16 cellular contexts compared by ENCODE assay signal in genomic region chr13:44048326-44048725, GRCh38.
A peak's percentile ranks its signal among the peaks of the same experiment; 100 is the strongest.
DNase-seq lines count a peak whose midpoint lies in the region; ATAC-seq and TF ChIP-seq lines count a peak whose summit lies in the region.
"Had no signal": no experiment of that assay in that cellular context is flagged by ENCODE, and none has a peak within 500 bp of the region (broad histone marks: within the 10 kb centered on the region; RNA-seq: fewer than 3 reads in every experiment).

No MANE protein-coding gene starts in this region.

- H3K27me3 Mint-ChIP-seq in activated T-helper 17 cell treated with anti-CD3 and anti-CD28 coated beads, Interleukin-2, amount 50 U/mL, for 72 hours: peaks cover 48% of the 10 kb centered on the region

- no peak for TF ChIP-seq POLR2A in NB4 (IDR thresholded peaks at IDR 0.05; ENCODE audit: extremely low read depth, insufficient read length)

- in situ Hi-C loops in brain microvascular endothelial cell (cut with HindIII; ENCODE audit: low pct_ligation_motif_present, low sequenced_read_pairs): no loop called here

- ATAC-seq in GM19328 (IDR thresholded peaks at IDR 0.05; ENCODE audit: unreplicated experiment): no peak
- no peak for ATAC-seq in activated T-helper 17 cell treated with anti-CD3 and anti-CD28 coated beads, Interleukin-2, amount 50 U/mL, for 72 hours (replicated peaks)
- ATAC-seq: right cardiac atrium had no signal

- H3K27me3 ChIP-seq in brain microvascular endothelial cell (replicated peaks): no peaks in the 10 kb centered on the region

- H3K4me3 Mint-ChIP-seq in activated T-helper 17 cell treated with anti-CD3 and anti-CD28 coated beads, Interleukin-2, amount 50 U/mL, for 72 hours: no peak overlapping the region
- H3K4me3 Mint-ChIP-seq: activated CD4-positive, alpha-beta memory T cell treated with anti-CD3 and anti-CD28 coated beads for 36 hours; activated naive CD4-positive, alpha-beta T cell treated with anti-CD3 and anti-CD28 coated beads for 36 hours had no signal

- DNase-seq in NOMO-1 treated with DMSO at 0.1 percent for 48 hours (lab: John Stamatoyannopoulos, UW; ENCODE audit: unreplicated experiment): peak; percentile 40
- DNase-seq in NOMO-1 treated with dmso at 0.1 percent for 144 hours (lab: John Stamatoyannopoulos, UW; ENCODE audit: unreplicated experiment): no peak
- peak; percentile 27 for DNase-seq in NB4 (ENCODE audit: low read depth)
- DNase-seq in brain microvascular endothelial cell: no peak
- DNase-seq in retinal pigment epithelial cell (ENCODE audit: low read depth): no peak
- no peak for DNase-seq in COR-L47 (lab: John Stamatoyannopoulos, UW)
- DNase-seq: activated CD4-positive, alpha-beta memory T cell treated with anti-CD3 and anti-CD28 coated beads for 36 hours; activated naive CD4-positive, alpha-beta T cell treated with anti-CD3 and anti-CD28 coated beads for 36 hours; central memory CD4-positive, alpha-beta T cell; DMS79 treated with DMSO at 0.1 percent for 48 hours; NCI-H1048; NCI-H345; right cardiac atrium had no signal

- no peak overlapping the region for H3K4me3 ChIP-seq in NB4 (ENCODE audit: low read depth, low read length)
- no peak overlapping the region for H3K4me3 ChIP-seq in brain microvascular endothelial cell (ENCODE audit: low read depth, low read length)
- H3K4me3 ChIP-seq in retinal pigment epithelial cell (ENCODE audit: low read length): no peak overlapping the region
- H3K4me3 ChIP-seq: thoracic aorta had no signal

- TF ChIP-seq CTCF in NB4 (IDR thresholded peaks at IDR 0.05; ENCODE audit: low read depth, low read length) (no peak), brain microvascular endothelial cell (IDR thresholded peaks at IDR 0.05; ENCODE audit: low read depth, low read length, missing control alignments) (peak; percentile 16), retinal pigment epithelial cell (conservative IDR thresholded peaks at IDR 0.05; ENCODE audit: low read depth, low read length) (peak; percentile 26)

- H3K27ac Mint-ChIP-seq in activated T-helper 17 cell treated with anti-CD3 and anti-CD28 coated beads, Interleukin-2, amount 50 U/mL, for 72 hours: no peak overlapping the region
- H3K27ac Mint-ChIP-seq: activated CD4-positive, alpha-beta memory T cell treated with anti-CD3 and anti-CD28 coated beads for 36 hours; activated naive CD4-positive, alpha-beta T cell treated with anti-CD3 and anti-CD28 coated beads for 36 hours had no signal

- no peaks in the 10 kb centered on the region for H3K36me3 Mint-ChIP-seq in activated T-helper 17 cell treated with anti-CD3 and anti-CD28 coated beads, Interleukin-2, amount 50 U/mL, for 72 hours (ENCODE audit: low read depth)
- H3K36me3 Mint-ChIP-seq: activated CD4-positive, alpha-beta memory T cell treated with anti-CD3 and anti-CD28 coated beads for 36 hours had no signal

- no peaks in the 10 kb centered on the region for H3K9me3 Mint-ChIP-seq in activated T-helper 17 cell treated with anti-CD3 and anti-CD28 coated beads, Interleukin-2, amount 50 U/mL, for 72 hours
- H3K9me3 Mint-ChIP-seq: activated CD4-positive, alpha-beta memory T cell treated with anti-CD3 and anti-CD28 coated beads for 36 hours; activated naive CD4-positive, alpha-beta T cell treated with anti-CD3 and anti-CD28 coated beads for 36 hours had no signal

- no peak overlapping the region for H3K27ac ChIP-seq in brain microvascular endothelial cell
- H3K27ac ChIP-seq: thoracic aorta had no signal

- no peaks in the 10 kb centered on the region for H3K36me3 ChIP-seq in brain microvascular endothelial cell (replicated peaks)
- H3K36me3 ChIP-seq: thoracic aorta had no signal

- H3K4me1 Mint-ChIP-seq in activated T-helper 17 cell treated with anti-CD3 and anti-CD28 coated beads, Interleukin-2, amount 50 U/mL, for 72 hours: no peaks in the 10 kb centered on the region

Comparison
In these comparisons a context has a peak if more than half of its experiments do, and no peak if none do; other contexts are left out.
1. DNase-seq: peak in NOMO-1 treated with DMSO at 0.1 percent for 48 hours (single experiment) and NB4 (single experiment); none in NOMO-1 treated with dmso at 0.1 percent for 144 hours (single experiment), brain microvascular endothelial cell (single experiment), retinal pigment epithelial cell (single experiment) and COR-L47 (single experiment).